ENCODE assay signal across 8 cellular contexts in genomic region chr17:56833023-56833811, GRCh38. TPM values are rescaled to one million over a fixed set of nuclear protein-coding genes. Genes with fewer than 3 reads are reported as not detected.
A peak's percentile ranks its signal among the peaks of the same experiment; 100 is the strongest.
DNase-seq lines count a peak whose midpoint lies in the region; ATAC-seq and TF ChIP-seq lines count a peak whose summit lies in the region.

No MANE protein-coding gene starts in this region.

- TF ChIP-seq CTCF in GM12865 (IDR thresholded peaks at IDR 0.05; ENCODE audit: insufficient read depth, low read depth, low read length, missing control alignments) (no peak), ascending aorta (IDR thresholded peaks at IDR 0.05) (no peak)

- in situ Hi-C loops in HAP-1 (cut with MboI; ENCODE audit: low sequenced_read_pairs): no loop called here

- H3K27me3 ChIP-seq in HAP-1 (ENCODE audit: low read depth): no peaks in the 10 kb centered on the region
- H3K27me3 ChIP-seq in ascending aorta: no peaks in the 10 kb centered on the region
- peaks cover 33% of the 10 kb centered on the region for H3K27me3 ChIP-seq in iPS-15b (ENCODE audit: control insufficient read depth, insufficient read depth, low read length)
- no peaks in the 10 kb centered on the region for H3K27me3 ChIP-seq in skeletal muscle satellite cell (ENCODE audit: control insufficient read depth, insufficient read depth, low read length)

- H3K9ac ChIP-seq in iPS-15b (ENCODE audit: low read depth, low read length): peak overlapping the region; percentile 9
- H3K9ac ChIP-seq in skeletal muscle satellite cell (ENCODE audit: low read depth, low read length): peak overlapping the region; percentile 83

- H3K9me3 ChIP-seq in HAP-1 (no peaks in the 10 kb centered on the region), T-helper 17 cell (ENCODE audit: control insufficient read depth, low read length, poor library complexity, severe bottlenecking) (no peaks in the 10 kb centered on the region), ascending aorta (no peaks in the 10 kb centered on the region), iPS-15b (ENCODE audit: control insufficient read depth, insufficient read depth, low read length) (no peaks in the 10 kb centered on the region), skeletal muscle satellite cell (replicated peaks; ENCODE audit: low read length) (no peaks in the 10 kb centered on the region)

- peak overlapping the region; percentile 98 for H3K4me2 ChIP-seq in skeletal muscle satellite cell (ENCODE audit: low read length)

- peak; percentile 74 for ATAC-seq in T-helper 17 cell

- intact Hi-C loops in ascending aorta (cut with DNase I): loop anchor here (5.0 to 10.0 kb wide), 4 partner anchors 252 to 1684 kb away; partner anchors contain the start of genes AKAP1, HLF and TMEM100

- H3K4me1 Mint-ChIP-seq in T-helper 17 cell: peaks cover 36% of the 10 kb centered on the region

- H3K27ac ChIP-seq in ascending aorta: peak overlapping the region; percentile 77 to 80

- H3K36me3 ChIP-seq in HAP-1 (replicated peaks): peaks cover 6% of the 10 kb centered on the region; the same call in 1 of the 2 replicates
- H3K36me3 ChIP-seq in ascending aorta: peaks cover 0 to 3% of the 10 kb centered on the region in 2 donors
- H3K36me3 ChIP-seq in iPS-15b (ENCODE audit: control insufficient read depth, insufficient read depth, low read length): no peaks in the 10 kb centered on the region
- H3K36me3 ChIP-seq in skeletal muscle satellite cell (ENCODE audit: insufficient read depth, low read length): no peaks in the 10 kb centered on the region

- H3K27ac Mint-ChIP-seq in T-helper 17 cell: peak overlapping the region; percentile 92

- no peaks in the 10 kb centered on the region for H3K27me3 Mint-ChIP-seq in T-helper 17 cell

- H3K36me3 Mint-ChIP-seq in T-helper 17 cell (ENCODE audit: low read depth): peaks cover 3% of the 10 kb centered on the region

- peak overlapping the region; percentile 61 for H3K4me3 ChIP-seq in GM12865 (ENCODE audit: low read depth, low read length)
- H3K4me3 ChIP-seq in HAP-1: peak overlapping the region; percentile 56
- peak overlapping the region; percentile 71 to 91 for H3K4me3 ChIP-seq in ascending aorta
- H3K4me3 ChIP-seq in iPS-15b (ENCODE audit: low read depth, low read length): peak overlapping the region; percentile 76
- peak overlapping the region; percentile 94 for H3K4me3 ChIP-seq in skeletal muscle satellite cell (ENCODE audit: low read length)

- DNase-seq in GM12865 (ENCODE audit: low read depth): peak; percentile 91
- peak; percentile 52 to 62 for DNase-seq in HAP-1 (ENCODE audit: low spot score in 2 of 2)
- peak; percentile 18 for DNase-seq in LoVo (ENCODE audit: low spot score)
- peak; percentile 54 to 72 (median 64) for DNase-seq in T-helper 17 cell
- DNase-seq in ascending aorta (ENCODE audit: low spot score in 2 of 2): peak; percentile 14 to 78
- no peak for DNase-seq in foreskin melanocyte

- peak overlapping the region; percentile 95 for H3K4me3 Mint-ChIP-seq in T-helper 17 cell

- peaks cover 19% of the 10 kb centered on the region for H3K4me1 ChIP-seq in HAP-1
- peaks cover 0 to 16% of the 10 kb centered on the region in 2 donors for H3K4me1 ChIP-seq in ascending aorta
- peaks cover 8% of the 10 kb centered on the region for H3K4me1 ChIP-seq in iPS-15b (ENCODE audit: control insufficient read depth, insufficient read depth, low read length)
- peaks cover 22% of the 10 kb centered on the region for H3K4me1 ChIP-seq in skeletal muscle satellite cell (ENCODE audit: control insufficient read depth, insufficient read depth, low read length)

RNA-seq across cellular contexts. Expression of gene C17orf67, which starts 0.5 kb away (rescaled TPM):
- total RNA-seq in T-helper 17 cell (1 to 10 TPM; 4.1 to 6.6 TPM), ascending aorta (10.1 TPM)
- total RNA-seq in skeletal muscle satellite cell (2012; rRNA removed): 0.44 and 0.51 TPM in 2 replicates

RNA-seq across cellular contexts. Expression of gene DGKE, which starts 0.7 kb away (rescaled TPM):
- total RNA-seq in T-helper 17 cell: 10 to 100 TPM; 29.1 to 38.2 TPM
- 85.0 TPM for total RNA-seq in ascending aorta
- total RNA-seq in skeletal muscle satellite cell (2012; rRNA removed): 3.9 and 4.3 TPM in 2 replicates
